Comparison of ENCODE assay signal across 8 cellular contexts in genomic region chr1:172533511-172534116, GRCh38. TPM values are rescaled to one million over a fixed set of nuclear protein-coding genes. Genes with fewer than 3 reads are reported as not detected.
DNase-seq lines count a peak whose midpoint lies in the region; ATAC-seq and TF ChIP-seq lines count a peak whose summit lies in the region.

No MANE protein-coding gene starts in this region.

- DNase-seq in AG04449 (ENCODE audit: low read depth, low spot score): no peak
- DNase-seq in HK-2 (ENCODE audit: unreplicated experiment): peak; percentile 40
- peak in 31 of 34 experiments; percentile 12 to 59 (median 36) for DNase-seq in T-cell
- DNase-seq in MCF 10A (ENCODE audit: unreplicated experiment): peak; percentile 36
- DNase-seq in kidney tubule cell (ENCODE audit: low spot score): peak; percentile 31
- peak; percentile 10 to 25 for DNase-seq in stimulated activated CD4-positive, alpha-beta T cell treated with anti-CD3 and anti-CD28 coated beads, Interleukin-4, amount 100 ng/mL, for 4 hours
- no peak for DNase-seq in middle frontal gyrus (ENCODE audit: extremely low spot score, low spot score)

- CTCF ChIA-PET in AG04449 (lab: Yijun Ruan, JAX) (no interaction called here), T-cell (lab: Charles Lee) (interaction anchor here in 1 of 2 donors (1.0 kb wide), 1 partner anchor 80 kb away, joined by 3 read pairs; no protein-coding TSS in a partner anchor), MCF 10A (lab: Yijun Ruan, JAX) (interaction anchor here (0.5 to 1.5 kb wide), 5 partner anchors 48 to 190 kb away, joined by 3 to 9 read pairs (median 5); partner anchors contain the start of gene PIGC)

- no peak for TF ChIP-seq CTCF in AG04449 (IDR thresholded peaks at IDR 0.05; ENCODE audit: insufficient read depth, low read length, missing control alignments)
- no peak for TF ChIP-seq CTCF in MCF 10A (IDR thresholded peaks at IDR 0.05; ENCODE audit: unreplicated experiment)

- peak overlapping the region; percentile 80 for H3K4me3 ChIP-seq in AG04449 (ENCODE audit: low read depth, low read length)

- H3K9me3 Mint-ChIP-seq in T-cell (no peaks in the 10 kb centered on the region), MCF 10A (ENCODE audit: unreplicated experiment) (no peaks in the 10 kb centered on the region)

- H3K4me1 Mint-ChIP-seq in T-cell (peaks cover 51 to 68% (median 58%) of the 10 kb centered on the region in 3 donors), MCF 10A (ENCODE audit: insufficient read depth, unreplicated experiment) (peaks cover 40% of the 10 kb centered on the region)

- H3K36me3 Mint-ChIP-seq in T-cell: no peaks in the 10 kb centered on the region
- H3K36me3 Mint-ChIP-seq in MCF 10A (ENCODE audit: insufficient read depth, unreplicated experiment): peaks cover 6% of the 10 kb centered on the region

- intact Hi-C loops in MCF 10A (cut with micrococcal nuclease): loop anchor here (2.0 to 5.0 kb wide), 3 partner anchors 51 to 791 kb away; partner anchors contain the start of gene VAMP4

- H3K27me3 Mint-ChIP-seq in T-cell (peaks cover 1 to 6% of the 10 kb centered on the region in 2 donors), MCF 10A (ENCODE audit: insufficient read depth, unreplicated experiment) (no peaks in the 10 kb centered on the region)

- ATAC-seq in GM18870 (IDR thresholded peaks at IDR 0.05; ENCODE audit: unreplicated experiment): peak; percentile 16
- ATAC-seq in T-cell (replicated peaks in 1 of 4): no peak

- POLR2A ChIA-PET in AG04449 (lab: Yijun Ruan, JAX): interaction anchor here (1.0 kb wide), 2 partner anchors 13 to 175 kb away, joined by 3 to 5 read pairs; no protein-coding TSS in a partner anchor
- POLR2A ChIA-PET in T-cell (lab: Charles Lee): interaction anchor here in 1 of 2 donors (1.5 kb wide), 2 partner anchors 45 to 1335 kb away, joined by 3 to 10 read pairs; partner anchors contain the start of genes GAS5 and ZBTB37
- POLR2A ChIA-PET in MCF 10A (lab: Yijun Ruan, JAX): interaction anchor here (0.9 to 5.7 kb wide), 21 partner anchors 11 to 791 kb away, joined by 3 to 74 read pairs (median 5); partner anchors contain the start of gene VAMP4

- peak overlapping the region; percentile 94 to 95 (median 95) for H3K4me3 Mint-ChIP-seq in T-cell
- peak overlapping the region; percentile 90 for H3K4me3 Mint-ChIP-seq in MCF 10A (ENCODE audit: unreplicated experiment)

- BruUV-seq in MCF 10A (replicated peaks; lab: Mats Ljungman, UMichigan): no TSS peak

- peak overlapping the region; percentile 100 for H3K27ac Mint-ChIP-seq in T-cell
- H3K27ac Mint-ChIP-seq in MCF 10A (ENCODE audit: low read depth, unreplicated experiment): peak overlapping the region; percentile 98

RNA-seq across cellular contexts. Expression of gene SUCO, which starts 0.7 kb away (rescaled TPM):
- 10 to 100 TPM; 43.7 to 87.1 (median 47.9) TPM for total RNA-seq in T-cell
- 47.9 and 54.3 TPM in 2 replicates for total RNA-seq in MCF 10A (2022)

Comparison
In these comparisons a context has a peak if more than half of its experiments do, and no peak if none do; other contexts are left out.
1. DNase-seq: peak in HK-2 (single experiment), T-cell (31 of 34), MCF 10A (single experiment), kidney tubule cell (single experiment) and stimulated activated CD4-positive, alpha-beta T cell treated with anti-CD3 and anti-CD28 coated beads, Interleukin-4, amount 100 ng/mL, for 4 hours (2 of 2); none in AG04449 (single experiment) and middle frontal gyrus (single experiment).